24 cellular contexts compared by ENCODE assay signal in the genomic region with DNA sequence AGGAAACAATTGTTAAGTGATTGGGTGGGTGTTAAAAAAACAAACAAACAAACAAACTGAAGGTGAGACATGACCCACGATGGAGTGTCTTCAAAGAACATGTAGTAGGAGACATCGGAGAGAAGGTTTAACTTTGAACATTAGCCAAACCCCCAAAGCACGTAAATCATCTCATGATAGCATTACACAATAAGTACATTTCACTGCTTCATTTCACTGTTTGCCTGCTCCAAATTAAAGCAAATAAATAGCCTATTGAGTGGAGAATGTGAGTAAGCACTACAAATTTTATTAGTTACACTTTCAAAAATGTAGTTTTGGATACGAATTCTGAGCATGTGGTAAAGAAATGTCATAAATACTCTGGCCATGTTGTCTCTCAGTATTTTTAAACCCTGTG.
A peak's percentile ranks its signal among the peaks of the same experiment; 100 is the strongest.
DNase-seq lines count a peak whose midpoint lies in the region; ATAC-seq, FAIRE-seq and TF ChIP-seq lines count a peak whose summit lies in the region.
"Had no signal": no experiment of that assay in that cellular context is flagged by ENCODE, and none has a peak within 500 bp of the region (broad histone marks: within the 10 kb centered on the region; RNA-seq: fewer than 3 reads in every experiment).

No MANE protein-coding gene starts in this region.

- DNase-seq in DMS153 (lab: John Stamatoyannopoulos, UW) (peak; percentile 62), DMS153 treated with DMSO at 0.1 percent for 48 hours (lab: John Stamatoyannopoulos, UW; ENCODE audit: unreplicated experiment) (no peak), H54 (ENCODE audit: insufficient read length, low spot score) (no peak), PC-3 (peak; percentile 5), fibroblast of gingiva (ENCODE audit: low read depth) (peak; percentile 89), H4 (ENCODE audit: low spot score) (no peak), SKM-1 treated with dmso at 0.1 percent for 144 hours (lab: John Stamatoyannopoulos, UW; ENCODE audit: unreplicated experiment) (no peak), HuH-7.5 (ENCODE audit: low spot score) (no peak)
- DNase-seq: Caco-2; CD8-positive, alpha-beta T cell; GM23248; MM.1S; NCI-H1694; NCI-H2081 treated with DMSO at 0.1 percent for 48 hours; NCI-H226; NCI-H524; SHP77 treated with DMSO at 0.1 percent for 48 hours; T-helper 17 cell had no signal

- H3K27me3 ChIP-seq in PC-3 (ENCODE audit: low read length), result no peaks in the 10 kb centered on the region

- no peaks in the 10 kb centered on the region for H3F3A ChIP-seq in PC-3 (ENCODE audit: low read length, unreplicated experiment)

- no peak overlapping the region for H3K4me2 ChIP-seq in PC-3 (ENCODE audit: low read length)
- H3K4me2 ChIP-seq: KMS-11 had no signal

- CTCF ChIA-PET in PC-3 (lab: Charles Lee), result no interaction called here

- no peak overlapping the region for H3K4me3 ChIP-seq in PC-3 (ENCODE audit: low read length)
- H3K4me3 ChIP-seq: GM23248, HAP-1 had no signal

- POLR2A ChIA-PET in PC-3 (lab: Charles Lee; ENCODE audit: unreplicated experiment), result no interaction called here

- TF ChIP-seq CTCF in PC-3 (conservative IDR thresholded peaks at IDR 0.05; ENCODE audit: low read depth, low read length), result no peak

- no TSS peak for BruUV-seq in PC-3 (replicated peaks; lab: Mats Ljungman, UMichigan)

- H3K36me3 ChIP-seq in PC-3 (ENCODE audit: low read depth, low read length), result no peaks in the 10 kb centered on the region
- H3K36me3 ChIP-seq: HAP-1 had no signal

- no peaks in the 10 kb centered on the region for H3K4me1 ChIP-seq in PC-3 (ENCODE audit: insufficient read depth, low read length)
- H3K4me1 ChIP-seq: Caco-2, HAP-1 had no signal

- no peaks in the 10 kb centered on the region for H3K79me2 ChIP-seq in PC-3 (ENCODE audit: low read length)

- peak; percentile 55 for FAIRE-seq in H54 (lab: Jason Lieb, UNC)
- FAIRE-seq: GM18507 had no signal

- no peak overlapping the region for H3K9ac ChIP-seq in PC-3 (ENCODE audit: low read length)
- H3K9ac ChIP-seq: GM23248, KMS-11 had no signal

- no peak for TF ChIP-seq POLR2A in H54 (IDR thresholded peaks at IDR 0.05; ENCODE audit: low read depth, low read length)

- peak; percentile 49 for ATAC-seq in PC-3
- ATAC-seq: CD8-positive, alpha-beta T cell; Panc1; T-helper 17 cell had no signal

- H4K20me1 ChIP-seq in PC-3 (ENCODE audit: low read length), result no peaks in the 10 kb centered on the region

- H2AFZ ChIP-seq in PC-3 (ENCODE audit: low read length), result no peak overlapping the region
- H2AFZ ChIP-seq: GM23248 had no signal

- intact Hi-C loops in PC-3 (cut with micrococcal nuclease), result no loop called here

- H3K27ac ChIP-seq in PC-3 (ENCODE audit: low read length), result no peak overlapping the region
- H3K27ac ChIP-seq: 22Rv1, C4-2B, GM23248, KMS-11 had no signal

- H3K9me3 ChIP-seq in PC-3 (ENCODE audit: low read length), result no peaks in the 10 kb centered on the region
- H3K9me3 ChIP-seq: Caco-2, HAP-1 had no signal

- no peaks in the 10 kb centered on the region for H3K9me2 ChIP-seq in PC-3 (replicated peaks; ENCODE audit: low read length)

Comparison
In these comparisons a context has a peak if more than half of its experiments do, and no peak if none do; other contexts are left out.
1. DNase-seq: peak in DMS153 (single experiment), PC-3 (single experiment) and fibroblast of gingiva (single experiment); none in DMS153 treated with DMSO at 0.1 percent for 48 hours (single experiment), H54 (single experiment), H4 (single experiment), SKM-1 treated with dmso at 0.1 percent for 144 hours (single experiment) and HuH-7.5 (single experiment).